8 cellular contexts compared by ENCODE assay signal in genomic region chr15:90934256-90934948, GRCh38. TPM values are rescaled to one million over a fixed set of nuclear protein-coding genes. Genes with fewer than 3 reads are reported as not detected.
DNase-seq lines count a peak whose midpoint lies in the region; ATAC-seq and TF ChIP-seq lines count a peak whose summit lies in the region.

No MANE protein-coding gene starts in this region.

- H3K36me3 Mint-ChIP-seq in activated CD4-positive, alpha-beta memory T cell treated with anti-CD3 and anti-CD28 coated beads, Interleukin-2, amount 10 ng/mL, durations not matched to agents 7 days and 5 days (ENCODE audit: low read depth): peaks cover 33% of the 10 kb centered on the region

- H3K4me1 Mint-ChIP-seq in activated CD4-positive, alpha-beta memory T cell treated with anti-CD3 and anti-CD28 coated beads, Interleukin-2, amount 10 ng/mL, durations not matched to agents 7 days and 5 days: peaks cover 55% of the 10 kb centered on the region

- H3K27ac ChIP-seq in ectodermal cell (ENCODE audit: insufficient read depth, low read depth, low read length, poor library complexity, severe bottlenecking): peak overlapping the region; percentile 62
- peak overlapping the region; percentile 60 to 73 for H3K27ac ChIP-seq in lung (ENCODE audit: low read depth in 1 of 2, low read length in 1 of 2)

- POLR2A ChIA-PET in activated CD4-positive, alpha-beta memory T cell treated with anti-CD3 and anti-CD28 coated beads, Interleukin-2, amount 10 ng/mL, durations not matched to agents 7 days and 5 days (lab: Charles Lee): interaction anchor here (0.8 to 11.6 kb wide), 24 partner anchors 9 to 669 kb away, joined by 3 to 211 read pairs (median 4); partner anchors contain the start of genes BLM, MAN2A2, NGRN and PRC1

- H3K27me3 Mint-ChIP-seq in activated CD4-positive, alpha-beta memory T cell treated with anti-CD3 and anti-CD28 coated beads, Interleukin-2, amount 10 ng/mL, durations not matched to agents 7 days and 5 days: no peaks in the 10 kb centered on the region

- H3K4me3 ChIP-seq in ectodermal cell (ENCODE audit: insufficient read depth, low read depth, low read length) (peak overlapping the region; percentile 79), lung (peak overlapping the region; percentile 71)

- peak overlapping the region; percentile 83 for H3K4me3 Mint-ChIP-seq in activated CD4-positive, alpha-beta memory T cell treated with anti-CD3 and anti-CD28 coated beads, Interleukin-2, amount 10 ng/mL, durations not matched to agents 7 days and 5 days

- H3K9me3 Mint-ChIP-seq in activated CD4-positive, alpha-beta memory T cell treated with anti-CD3 and anti-CD28 coated beads, Interleukin-2, amount 10 ng/mL, durations not matched to agents 7 days and 5 days: no peaks in the 10 kb centered on the region

- H3K4me1 ChIP-seq in ectodermal cell (ENCODE audit: control insufficient read depth, insufficient read depth, low read length) (peaks cover 8% of the 10 kb centered on the region), lung (ENCODE audit: control insufficient read depth in 2 of 2, insufficient read depth in 2 of 2, low read length in 2 of 2) (peaks cover 0 to 23% of the 10 kb centered on the region in 2 donors)

- peak; percentile 41 for ATAC-seq in GM19351 (IDR thresholded peaks at IDR 0.05; ENCODE audit: unreplicated experiment)
- no peak for ATAC-seq in lung (ENCODE audit: insufficient read depth, low FRiP score)

- H3K9me3 ChIP-seq in ectodermal cell (ENCODE audit: control insufficient read depth, low read length): no peaks in the 10 kb centered on the region
- H3K9me3 ChIP-seq in lung (ENCODE audit: control insufficient read depth in 2 of 2, insufficient read depth in 1 of 2, low read length in 1 of 2): peaks cover 0 to 2% of the 10 kb centered on the region in 2 donors

- H3K27me3 ChIP-seq in ectodermal cell (ENCODE audit: control insufficient read depth, insufficient read depth, low read length, poor library complexity, severe bottlenecking) (peaks cover 16% of the 10 kb centered on the region), lung (ENCODE audit: control insufficient read depth, insufficient read depth) (no peaks in the 10 kb centered on the region)

- DNase-seq in AG09319 (ENCODE audit: extremely low read depth, low read depth): peak; percentile 49
- peak; percentile 65 for DNase-seq in HS-27A (ENCODE audit: low read depth)
- peak; percentile 91 for DNase-seq in NCI-H82 (lab: John Stamatoyannopoulos, UW)
- peak; percentile 92 for DNase-seq in activated CD4-positive, alpha-beta memory T cell treated with anti-CD3 and anti-CD28 coated beads, Interleukin-2, amount 10 ng/mL, durations not matched to agents 7 days and 5 days
- peak; percentile 84 for DNase-seq in lung (ENCODE audit: low spot score)
- DNase-seq in stimulated activated CD4-positive, alpha-beta T cell treated with anti-CD3 and anti-CD28 coated beads, TNF-alpha, amount 100 ng/mL, for 24 hours (ENCODE audit: low read depth in 3 of 3): peak; percentile 61 to 89 (median 68)

- peak; percentile 96 for TF ChIP-seq CTCF in AG09319 (IDR thresholded peaks at IDR 0.05; ENCODE audit: low read depth, low read length)
- TF ChIP-seq CTCF in lung (IDR thresholded peaks at IDR 0.05; ENCODE audit: control extremely low read depth, extremely low read depth): peak; percentile 81

- CTCF ChIA-PET in activated CD4-positive, alpha-beta memory T cell treated with anti-CD3 and anti-CD28 coated beads, Interleukin-2, amount 10 ng/mL, durations not matched to agents 7 days and 5 days (lab: Charles Lee): interaction anchor here (0.6 to 9.6 kb wide), 38 partner anchors 9 to 641 kb away, joined by 3 to 210 read pairs (median 5); partner anchors contain the start of genes BLM, FES, MAN2A2 and PRC1

- peak overlapping the region; percentile 96 for H3K27ac Mint-ChIP-seq in activated CD4-positive, alpha-beta memory T cell treated with anti-CD3 and anti-CD28 coated beads, Interleukin-2, amount 10 ng/mL, durations not matched to agents 7 days and 5 days

- 3% methylated on average over 19 of the region's 19 CpGs for WGBS in ectodermal cell, 2 experiments
- WGBS in lung, 2 donors: 2 to 3% methylated on average over 18 to 19 of the region's 19 CpGs

- H3K36me3 ChIP-seq in ectodermal cell (ENCODE audit: control insufficient read depth, insufficient read depth, low read length) (no peaks in the 10 kb centered on the region), lung (ENCODE audit: control insufficient read depth in 2 of 2, insufficient read depth in 2 of 2, low read length in 2 of 2) (peaks cover 2 to 3% of the 10 kb centered on the region in 2 donors)

RNA-seq across cellular contexts. Expression of gene UNC45A, which starts 0.7 kb away (rescaled TPM):
- 10 to 100 TPM; 71.3 to 75.2 TPM for total RNA-seq in activated CD4-positive, alpha-beta memory T cell treated with anti-CD3 and anti-CD28 coated beads, Interleukin-2, amount 10 ng/mL, durations not matched to agents 7 days and 5 days
- polyA plus RNA-seq in ectodermal cell (2013, experiment 1 of 4): 72.6 TPM
- polyA plus RNA-seq in ectodermal cell (2013, experiment 2 of 4): 79.2 TPM
- polyA plus RNA-seq in ectodermal cell (2013, experiment 3 of 4): 58.1 TPM
- 60.6 TPM for polyA plus RNA-seq in ectodermal cell (2013, experiment 4 of 4)
- 10 to 100 TPM; 58.7 to 59.6 TPM for total RNA-seq in lung
- polyA plus RNA-seq in lung: 10 to 100 TPM; 34.4 to 47.9 TPM

RNA-seq across cellular contexts. Expression of gene HDDC3, which starts 2.1 kb away (rescaled TPM):
- total RNA-seq in activated CD4-positive, alpha-beta memory T cell treated with anti-CD3 and anti-CD28 coated beads, Interleukin-2, amount 10 ng/mL, durations not matched to agents 7 days and 5 days: 10 to 100 TPM; 37.6 to 41.7 TPM
- 17.9 TPM for polyA plus RNA-seq in ectodermal cell (2013, experiment 1 of 4)
- 14.7 TPM for polyA plus RNA-seq in ectodermal cell (2013, experiment 2 of 4)
- 15.2 TPM for polyA plus RNA-seq in ectodermal cell (2013, experiment 3 of 4)
- 16.6 TPM for polyA plus RNA-seq in ectodermal cell (2013, experiment 4 of 4)
- 10 to 100 TPM; 12.7 to 16.9 TPM for total RNA-seq in lung
- polyA plus RNA-seq in lung: 10 to 100 TPM; 16.0 to 19.6 TPM

RNA-seq across cellular contexts. Expression of gene RCCD1, which starts 20.3 kb away (rescaled TPM):
- total RNA-seq in activated CD4-positive, alpha-beta memory T cell treated with anti-CD3 and anti-CD28 coated beads, Interleukin-2, amount 10 ng/mL, durations not matched to agents 7 days and 5 days: 10 to 100 TPM; 31.3 to 32.8 TPM
- polyA plus RNA-seq in ectodermal cell (2013, experiment 1 of 4): 14.3 TPM
- polyA plus RNA-seq in ectodermal cell (2013, experiment 2 of 4): 14.6 TPM
- polyA plus RNA-seq in ectodermal cell (2013, experiment 3 of 4): 18.2 TPM
- 19.0 TPM for polyA plus RNA-seq in ectodermal cell (2013, experiment 4 of 4)
- total RNA-seq in lung: 10 to 100 TPM in 1 of 2 donors, 1 to 10 TPM in 1; 8.5 to 11.5 TPM
- 1 to 10 TPM; 4.4 to 4.8 TPM for polyA plus RNA-seq in lung

RNA-seq across cellular contexts. Expression of gene MAN2A2, which starts 31.3 kb away (rescaled TPM):
- 100 to 1,000 TPM; 132 to 133 TPM for total RNA-seq in activated CD4-positive, alpha-beta memory T cell treated with anti-CD3 and anti-CD28 coated beads, Interleukin-2, amount 10 ng/mL, durations not matched to agents 7 days and 5 days
- 32.3 TPM for polyA plus RNA-seq in ectodermal cell (2013, experiment 1 of 4)
- 32.5 TPM for polyA plus RNA-seq in ectodermal cell (2013, experiment 2 of 4)
- polyA plus RNA-seq in ectodermal cell (2013, experiment 3 of 4): 31.3 TPM
- polyA plus RNA-seq in ectodermal cell (2013, experiment 4 of 4): 31.2 TPM
- 10 to 100 TPM; 34.1 to 80.6 TPM for total RNA-seq in lung
- 10 to 100 TPM; 39.7 to 82.9 TPM for polyA plus RNA-seq in lung

RNA-seq across cellular contexts. Expression of gene FES, which starts 50.1 kb away (rescaled TPM):
- total RNA-seq in activated CD4-positive, alpha-beta memory T cell treated with anti-CD3 and anti-CD28 coated beads, Interleukin-2, amount 10 ng/mL, durations not matched to agents 7 days and 5 days: 10 to 100 TPM; 31.2 to 32.4 TPM
- 3.6 TPM for polyA plus RNA-seq in ectodermal cell (2013, experiment 1 of 4)
- 6.9 TPM for polyA plus RNA-seq in ectodermal cell (2013, experiment 2 of 4)
- polyA plus RNA-seq in ectodermal cell (2013, experiment 3 of 4): 4.3 TPM
- 7.2 TPM for polyA plus RNA-seq in ectodermal cell (2013, experiment 4 of 4)
- 10 to 100 TPM; 48.1 to 62.9 TPM for total RNA-seq in lung
- polyA plus RNA-seq in lung: 100 to 1,000 TPM in 1 of 2 donors, 10 to 100 TPM in 1; 25.7 to 104 TPM
